ENCODE assay signal across 8 cellular contexts in genomic region chr20:35511814-35512420, GRCh38. TPM values are rescaled to one million over a fixed set of nuclear protein-coding genes. Genes with fewer than 3 reads are reported as not detected.
A peak's percentile ranks its signal among the peaks of the same experiment; 100 is the strongest.
DNase-seq lines count a peak whose midpoint lies in the region; ATAC-seq and TF ChIP-seq lines count a peak whose summit lies in the region.

No MANE protein-coding gene starts in this region.

- no peak for DNase-seq in Right ventricle myocardium superior
- DNase-seq in Right ventricle myocardium inferior (ENCODE audit: missing footprints): no peak
- peak; percentile 39 for DNase-seq in OCI-LY7 (ENCODE audit: low spot score)
- DNase-seq in epithelial cell of esophagus (ENCODE audit: low read depth): peak; percentile 58
- DNase-seq in osteoblast (ENCODE audit: insufficient read length, low spot score, missing footprints): peak; percentile 91
- no peak for DNase-seq in islet precursor cell

- no peaks in the 10 kb centered on the region for H3K9me2 ChIP-seq in OCI-LY7 (ENCODE audit: insufficient read depth, low read length)

- POLR2A ChIA-PET in OCI-LY7 (lab: Charles Lee): interaction anchor here (0.7 kb wide), 1 partner anchor 21 kb away, joined by 3 read pairs; no protein-coding TSS in a partner anchor

- H3K4me3 ChIP-seq in OCI-LY7 (ENCODE audit: low read depth, low read length, poor library complexity, severe bottlenecking): no peak overlapping the region
- no peak overlapping the region for H3K4me3 ChIP-seq in epithelial cell of esophagus (ENCODE audit: low read length)
- H3K4me3 ChIP-seq in osteoblast (ENCODE audit: insufficient read depth, low read length): no peak overlapping the region

- H3K9me3 ChIP-seq in OCI-LY7 (ENCODE audit: low read length) (no peaks in the 10 kb centered on the region), osteoblast (ENCODE audit: low read depth, low read length) (no peaks in the 10 kb centered on the region)

- H2AFZ ChIP-seq in OCI-LY7 (ENCODE audit: low read length) (no peak overlapping the region), osteoblast (ENCODE audit: low read length) (no peak overlapping the region)

- H3K79me2 ChIP-seq in OCI-LY7 (ENCODE audit: insufficient read depth, low read depth, low read length) (no peaks in the 10 kb centered on the region), osteoblast (ENCODE audit: insufficient read depth, low read length) (no peaks in the 10 kb centered on the region)

- intact Hi-C loops in Right ventricle myocardium superior (cut with DNase I): no loop called here
- intact Hi-C loops in Right ventricle myocardium inferior (cut with DNase I): no loop called here
- intact Hi-C loops in OCI-LY7 (cut with micrococcal nuclease; ENCODE audit: unreplicated experiment): no loop called here

- H3K36me3 ChIP-seq in OCI-LY7 (ENCODE audit: insufficient read depth, low read length) (peaks cover 73% of the 10 kb centered on the region), osteoblast (ENCODE audit: insufficient read depth, low read length) (peaks cover 60% of the 10 kb centered on the region)

- BruUV-seq in OCI-LY7 (replicated peaks; lab: Mats Ljungman, UMichigan): no TSS peak

- H4K20me1 ChIP-seq in OCI-LY7 (ENCODE audit: insufficient read depth, low read length): no peaks in the 10 kb centered on the region
- peaks cover 13% of the 10 kb centered on the region for H4K20me1 ChIP-seq in osteoblast (ENCODE audit: insufficient read depth, low read length)

- H3K4me2 ChIP-seq in OCI-LY7 (ENCODE audit: low read length): no peak overlapping the region
- no peak overlapping the region for H3K4me2 ChIP-seq in osteoblast (ENCODE audit: insufficient read depth, low read length)

- ATAC-seq in Right ventricle myocardium superior (ENCODE audit: poor library complexity) (peak; percentile 64), Right ventricle myocardium inferior (no peak), GM21390 (IDR thresholded peaks at IDR 0.05; ENCODE audit: unreplicated experiment) (no peak), HG03175 (IDR thresholded peaks at IDR 0.05; ENCODE audit: unreplicated experiment) (no peak)

- no peak overlapping the region for H3K27ac ChIP-seq in OCI-LY7 (ENCODE audit: low read depth, low read length, poor library complexity, severe bottlenecking)
- H3K27ac ChIP-seq in osteoblast (ENCODE audit: low read depth, low read length): no peak overlapping the region

- H3K4me1 ChIP-seq in OCI-LY7 (ENCODE audit: insufficient read depth, low read length, poor library complexity, severe bottlenecking) (no peaks in the 10 kb centered on the region), osteoblast (ENCODE audit: insufficient read depth, low read length) (peaks cover 15% of the 10 kb centered on the region)

- CTCF ChIA-PET in OCI-LY7 (lab: Charles Lee; ENCODE audit: unreplicated experiment): interaction anchor here (0.7 to 1.2 kb wide), 2 partner anchors 8 to 144 kb away, joined by 3 read pairs; no protein-coding TSS in a partner anchor

- TF ChIP-seq CTCF in OCI-LY7 (conservative IDR thresholded peaks at IDR 0.05; ENCODE audit: low read length): peak; percentile 85
- peak; percentile 77 for TF ChIP-seq CTCF in epithelial cell of esophagus (IDR thresholded peaks at IDR 0.05; ENCODE audit: insufficient read depth, low read depth, low read length, missing control alignments)
- TF ChIP-seq CTCF in osteoblast (IDR thresholded peaks at IDR 0.05; ENCODE audit: extremely low read depth, low read depth, low read length): peak; percentile 70

- H3K27me3 ChIP-seq in osteoblast (ENCODE audit: insufficient read depth, low read length): no peaks in the 10 kb centered on the region

RNA-seq across cellular contexts. Expression of gene C20orf173, which starts 17.5 kb away (rescaled TPM):
- total RNA-seq in Right ventricle myocardium superior: not detected
- not detected for total RNA-seq in Right ventricle myocardium inferior
- total RNA-seq in OCI-LY7 (2014; rRNA removed; shearing (Covaris generic)): not detected in 2 replicates
- not detected in 2 replicates for total RNA-seq in OCI-LY7 (2022)
- total RNA-seq in osteoblast: not detected in 2 replicates

RNA-seq across cellular contexts. Expression of gene ERGIC3, which starts 30.0 kb away (rescaled TPM):
- total RNA-seq in Right ventricle myocardium superior (90.7 TPM), Right ventricle myocardium inferior (94.8 TPM), OCI-LY7 (2022) (170 and 177 TPM in 2 replicates), osteoblast (475 and 538 TPM in 2 replicates)
- 171 and 178 TPM in 2 replicates for total RNA-seq in OCI-LY7 (2014; rRNA removed; shearing (Covaris generic))

RNA-seq across cellular contexts. Expression of gene CEP250, which starts 56.5 kb away (rescaled TPM):
- 12.3 TPM for total RNA-seq in Right ventricle myocardium superior
- 15.9 TPM for total RNA-seq in Right ventricle myocardium inferior
- total RNA-seq in OCI-LY7 (2014; rRNA removed; shearing (Covaris generic)): 28.6 and 31.6 TPM in 2 replicates
- 68.9 and 74.4 TPM in 2 replicates for total RNA-seq in OCI-LY7 (2022)
- 23.3 and 23.5 TPM in 2 replicates for total RNA-seq in osteoblast

Comparison
In these comparisons a context has a peak if more than half of its experiments do, and no peak if none do; other contexts are left out.
1. DNase-seq: peak in OCI-LY7 (single experiment), epithelial cell of esophagus (single experiment) and osteoblast (single experiment); none in Right ventricle myocardium superior (single experiment), Right ventricle myocardium inferior (single experiment) and islet precursor cell (single experiment).
2. Peak in every context shown above with its lines, with median percentiles within 50 percentile points of each other: CTCF ChIP-seq.